Comparison of ENCODE assay signal across 15 cellular contexts in genomic region chr1:112589766-112590165, GRCh38. TPM values are rescaled to one million over a fixed set of nuclear protein-coding genes. Genes with fewer than 3 reads are reported as not detected.
DNase-seq lines count a peak whose midpoint lies in the region; ATAC-seq and TF ChIP-seq lines count a peak whose summit lies in the region.
"Had no signal": no experiment of that assay in that cellular context is flagged by ENCODE, and none has a peak within 500 bp of the region (broad histone marks: within the 10 kb centered on the region; RNA-seq: fewer than 3 reads in every experiment).

No MANE protein-coding gene starts in this region.

- H3K9me3 ChIP-seq in NT2/D1 (ENCODE audit: insufficient read depth, low read length), result 0 out of 2 replicates have a peak, but pooled peaks cover 7% of the 10 kb centered on the region

- H3K4me3 ChIP-seq in NT2/D1 (ENCODE audit: insufficient read length, low read depth) (no peak overlapping the region), fibroblast of villous mesenchyme (ENCODE audit: low read depth, low read length) (no peak overlapping the region)
- H3K4me3 ChIP-seq: BLaER1 treated with 17β-estradiol and CSF1 and Interleukin-3, amounts not matched to agents 10 nM and 100 nM had no signal

- H3K4me3 Mint-ChIP-seq in neural crest cell, result no peak overlapping the region
- H3K4me3 Mint-ChIP-seq: B cell; CD8-positive, alpha-beta T cell; H9 had no signal

- peaks cover 31% of the 10 kb centered on the region for H3K36me3 Mint-ChIP-seq in neural crest cell (ENCODE audit: low read depth)

- H3K9me3 Mint-ChIP-seq in neural crest cell, result peaks cover 3% of the 10 kb centered on the region

- TF ChIP-seq CTCF in fibroblast of villous mesenchyme (IDR thresholded peaks at IDR 0.05; ENCODE audit: insufficient read depth, low read depth, low read length) (no peak), neural crest cell (conservative IDR thresholded peaks at IDR 0.05) (no peak)

- no peak overlapping the region for H3K9ac ChIP-seq in NT2/D1 (ENCODE audit: insufficient read length, low read depth)
- H3K9ac ChIP-seq: BLaER1 treated with 17β-estradiol and CSF1 and Interleukin-3, amounts not matched to agents 10 nM and 100 nM; KMS-11 had no signal

- H3K27ac Mint-ChIP-seq in neural crest cell (ENCODE audit: unreplicated experiment), result peak overlapping the region; percentile 13
- H3K27ac Mint-ChIP-seq: B cell; CD8-positive, alpha-beta T cell; H9 had no signal

- peaks cover 15% of the 10 kb centered on the region for H3K36me3 ChIP-seq in NT2/D1 (ENCODE audit: insufficient read depth, insufficient read length, low read length)

- DNase-seq in EH (ENCODE audit: low read depth), result peak; percentile 24
- DNase-seq in NT2/D1 (ENCODE audit: low read depth, low spot score), result peak; percentile 6
- peak; percentile 38 for DNase-seq in fibroblast of villous mesenchyme (ENCODE audit: low read depth)
- DNase-seq in neural crest cell (ENCODE audit: low read depth, low spot score), result no peak
- no peak for DNase-seq in HT-29 (ENCODE audit: low spot score)
- DNase-seq: CD8-positive, alpha-beta T cell; COR-L47; DMS 273 treated with DMSO at 0.1 percent for 48 hours; GF-D8; H9 had no signal

- no peak for ATAC-seq in GM19397 (IDR thresholded peaks at IDR 0.05; ENCODE audit: unreplicated experiment)
- no peak for ATAC-seq in HG02623 (IDR thresholded peaks at IDR 0.05; ENCODE audit: unreplicated experiment)
- ATAC-seq: CD8-positive, alpha-beta T cell had no signal

- H3K27me3 Mint-ChIP-seq in neural crest cell (ENCODE audit: low read depth), result no peaks in the 10 kb centered on the region
- H3K27me3 Mint-ChIP-seq: B cell had no signal

- H3K27me3 ChIP-seq in NT2/D1 (ENCODE audit: insufficient read depth, insufficient read length), result no peaks in the 10 kb centered on the region
- H3K27me3 ChIP-seq: BLaER1 treated with 17β-estradiol and CSF1 and Interleukin-3, amounts not matched to agents 10 nM and 100 nM had no signal

- H3K4me1 Mint-ChIP-seq in neural crest cell, result peaks cover 10% of the 10 kb centered on the region
- H3K4me1 Mint-ChIP-seq: B cell had no signal

- no peaks in the 10 kb centered on the region for H3K4me1 ChIP-seq in NT2/D1 (ENCODE audit: insufficient read depth, insufficient read length)
- H3K4me1 ChIP-seq: BLaER1 treated with 17β-estradiol and CSF1 and Interleukin-3, amounts not matched to agents 10 nM and 100 nM had no signal

RNA-seq across cellular contexts. Expression of gene ST7L, which starts 29.2 kb away (rescaled TPM):
- total RNA-seq in fibroblast of villous mesenchyme, result 17.4 and 29.8 TPM in 2 replicates
- total RNA-seq in neural crest cell, result 20.4 and 24.8 TPM in 2 replicates
- total RNA-seq in HT-29 (2014; rRNA removed; shearing (Covaris generic)), result 21.9 and 22.5 TPM in 2 replicates

RNA-seq across cellular contexts. Expression of gene CAPZA1, which starts 29.9 kb away (rescaled TPM):
- 180 and 299 TPM in 2 replicates for total RNA-seq in fibroblast of villous mesenchyme
- total RNA-seq in neural crest cell, result 130 and 131 TPM in 2 replicates
- total RNA-seq in HT-29 (2014; rRNA removed; shearing (Covaris generic)), result 132 and 133 TPM in 2 replicates

Comparison
In these comparisons a context has a peak if more than half of its experiments do, and no peak if none do; other contexts are left out.
1. DNase-seq: peak in EH (single experiment), NT2/D1 (single experiment) and fibroblast of villous mesenchyme (single experiment); none in neural crest cell (single experiment) and HT-29 (single experiment).